In genomic region chr2:173934895-173935294, GRCh38 we compare ENCODE assay signal across 12 cellular contexts. TPM values are rescaled to one million over a fixed set of nuclear protein-coding genes. Genes with fewer than 3 reads are reported as not detected.
DNase-seq lines count a peak whose midpoint lies in the region; ATAC-seq and TF ChIP-seq lines count a peak whose summit lies in the region.
"Had no signal": no experiment of that assay in that cellular context is flagged by ENCODE, and none has a peak within 500 bp of the region (broad histone marks: within the 10 kb centered on the region; RNA-seq: fewer than 3 reads in every experiment).

No MANE protein-coding gene starts in this region.

- H3K4me1 ChIP-seq in HEK293 (ENCODE audit: control insufficient read depth, insufficient read depth, low read length): peaks cover 3% of the 10 kb centered on the region; the same call in 1 of the 2 replicates
- peaks cover 11% of the 10 kb centered on the region for H3K4me1 ChIP-seq in mucosa of descending colon (ENCODE audit: low read depth)
- H3K4me1 ChIP-seq in GM23248 (ENCODE audit: insufficient read depth): peaks cover 21% of the 10 kb centered on the region

- peaks cover 0 to 3% of the 10 kb centered on the region in 2 experiments; a peak in 2 of 3 replicates for H3K36me3 ChIP-seq in HEK293 (ENCODE audit: control insufficient read depth in 2 of 2, insufficient read depth in 1 of 2, low read length in 2 of 2)
- no peaks in the 10 kb centered on the region for H3K36me3 ChIP-seq in mucosa of descending colon (ENCODE audit: low read depth)
- no peaks in the 10 kb centered on the region for H3K36me3 ChIP-seq in GM23248 (ENCODE audit: low read depth)

- in situ Hi-C loops in GM23248 (cut with MboI): no loop called here
- in situ Hi-C loops in ACHN (cut with HindIII; ENCODE audit: low pct_ligation_motif_present, low pct_unique_long_range_greater_than_20kb, low sequenced_read_pairs): no loop called here

- H2AFZ ChIP-seq in GM23248: no peak overlapping the region

- peaks cover 100% of the 10 kb centered on the region for H3K79me2 ChIP-seq in GM23248 (ENCODE audit: insufficient read depth)

- no peak overlapping the region for H3K4me2 ChIP-seq in GM23248 (ENCODE audit: unreplicated experiment)
- H3K4me2 ChIP-seq: BLaER1 treated with 17β-estradiol and CSF1 and Interleukin-3, amounts not matched to agents 10 nM and 100 nM had no signal

- DNase-seq in Calu3 (peak; percentile 59), NCI-H774 (lab: John Stamatoyannopoulos, UW) (peak; percentile 15), mucosa of descending colon (no peak), GM23248 (no peak), ACHN (no peak)
- DNase-seq: activated T-cell treated with anti-CD3 and anti-CD28 coated beads, Interleukin-2, amount 50 U/mL, for 1 hour; NCI-H82; T-helper 2 cell had no signal

- peaks cover 19% of the 10 kb centered on the region for H4K20me1 ChIP-seq in GM23248 (ENCODE audit: insufficient read depth)

- H3K27ac Mint-ChIP-seq in Calu3 (ENCODE audit: unreplicated experiment): no peak overlapping the region

- no peaks in the 10 kb centered on the region for H3K9me3 Mint-ChIP-seq in Calu3 (ENCODE audit: low read depth, unreplicated experiment)

- no peak overlapping the region for H3K9ac ChIP-seq in GM23248
- H3K9ac ChIP-seq: BLaER1 treated with 17β-estradiol and CSF1 and Interleukin-3, amounts not matched to agents 10 nM and 100 nM had no signal

- H3K9me3 ChIP-seq in HEK293 (ENCODE audit: control insufficient read depth, insufficient read depth, low read depth, low read length) (no peaks in the 10 kb centered on the region), mucosa of descending colon (no peaks in the 10 kb centered on the region), GM23248 (ENCODE audit: low read depth) (no peaks in the 10 kb centered on the region)
- H3K9me3 ChIP-seq: BLaER1 treated with 17β-estradiol and CSF1 and Interleukin-3, amounts not matched to agents 10 nM and 100 nM had no signal

- no peaks in the 10 kb centered on the region for H3K27me3 ChIP-seq in GM23248 (replicated peaks; ENCODE audit: insufficient read depth)
- H3K27me3 ChIP-seq: BLaER1 treated with 17β-estradiol and CSF1 and Interleukin-3, amounts not matched to agents 10 nM and 100 nM had no signal

- peaks cover 8% of the 10 kb centered on the region; the same call in 1 of the 2 replicates for H3F3A ChIP-seq in GM23248 (ENCODE audit: insufficient read depth)

- H3K27ac ChIP-seq in HEK293 (ENCODE audit: extremely low read depth, low read depth, low read length) (no peak overlapping the region), GM23248 (no peak overlapping the region)
- H3K27ac ChIP-seq: BLaER1 treated with 17β-estradiol and CSF1 and Interleukin-3, amounts not matched to agents 10 nM and 100 nM had no signal

- WGBS in GM23248 (ENCODE audit: low coverage in 1 of 2, low lambda C conversion rate in 2 of 2, missing lambda C conversion rate in 2 of 2), 2 experiments: 86 to 94% methylated on average over 5 of the region's 5 CpGs

- H3K9me2 ChIP-seq in GM23248 (ENCODE audit: insufficient read depth): no peaks in the 10 kb centered on the region

- intact Hi-C loops in Calu3 (cut with micrococcal nuclease; ENCODE audit: unreplicated experiment): no loop called here
- intact Hi-C loops in mucosa of descending colon (cut with DNase I, micrococcal nuclease): no loop called here

- H3K4me3 Mint-ChIP-seq in Calu3 (ENCODE audit: low read depth, unreplicated experiment): no peak overlapping the region

- H3K4me3 ChIP-seq in HEK293 (ENCODE audit: low read depth, low read length) (no peak overlapping the region), mucosa of descending colon (no peak overlapping the region), GM23248 (no peak overlapping the region)
- H3K4me3 ChIP-seq: BLaER1 treated with 17β-estradiol and CSF1 and Interleukin-3, amounts not matched to agents 10 nM and 100 nM had no signal

- peak; percentile 52 for ATAC-seq in mucosa of descending colon
- no peak for ATAC-seq in HG03280 (IDR thresholded peaks at IDR 0.05; ENCODE audit: unreplicated experiment)
- ATAC-seq: activated CD4-positive, CD25-positive, alpha-beta regulatory T cell treated with anti-CD3 and anti-CD28 coated beads, Interleukin-2, amount 50 U/mL, for 24 hours had no signal

- no peak for TF ChIP-seq CTCF in Calu3 (IDR thresholded peaks at IDR 0.05; ENCODE audit: unreplicated experiment)
- TF ChIP-seq CTCF in HEK293 (tag by site-specific recombination; IDR thresholded peaks at IDR 0.05): no peak
- TF ChIP-seq CTCF in mucosa of descending colon (IDR thresholded peaks at IDR 0.05): no peak

- POLR2A ChIA-PET in HEK293 (lab: Yijun Ruan, JAX): no interaction called here

- H3K4me1 Mint-ChIP-seq in Calu3 (ENCODE audit: low read depth, unreplicated experiment): peaks cover 12% of the 10 kb centered on the region

- no TSS peak for BruUV-seq in Calu3 (replicated peaks; lab: Mats Ljungman, UMichigan)

- CTCF ChIA-PET in Calu3 (lab: Charles Lee): interaction anchor here (0.9 kb wide), 1 partner anchor 21 kb away, joined by 3 read pairs; no protein-coding TSS in a partner anchor
- CTCF ChIA-PET in HEK293 (lab: Yijun Ruan, JAX): interaction anchor here (0.7 kb wide), 1 partner anchor 181 kb away, joined by 3 read pairs; no protein-coding TSS in a partner anchor

- no peaks in the 10 kb centered on the region for H3K27me3 Mint-ChIP-seq in Calu3 (ENCODE audit: unreplicated experiment)

- peaks cover 7% of the 10 kb centered on the region for H3K36me3 Mint-ChIP-seq in Calu3 (ENCODE audit: insufficient read depth, unreplicated experiment)

TF ChIP-seq in HEK293, 187 proteins besides CTCF, POLR2A, EP300 and RAD21:
- TF ChIP-seq HOXC10 (CRISPR knock-in tag; IDR thresholded peaks at IDR 0.05) (no peak), ZNF645 (tag by site-specific recombination; IDR thresholded peaks at IDR 0.05) (no peak), ZNF76 (tag by site-specific recombination; IDR thresholded peaks at IDR 0.05; ENCODE audit: borderline replicate concordance, low read depth) (no peak), HOXD13 (CRISPR knock-in tag; IDR thresholded peaks at IDR 0.05; ENCODE audit: borderline replicate concordance) (no peak), ZNF692 (tag by site-specific recombination; IDR thresholded peaks at IDR 0.05) (no peak), ZNF623 (tag by site-specific recombination; IDR thresholded peaks at IDR 0.05) (no peak), ZNF157 (tag by site-specific recombination; IDR thresholded peaks at IDR 0.05) (peak; percentile 51; the same call in 1 of the 2 replicates), SP7 (tag by site-specific recombination; IDR thresholded peaks at IDR 0.05) (peak; percentile 69), SP2 (tag by site-specific recombination; IDR thresholded peaks at IDR 0.05) (no peak)
- TF ChIP-seq, protein P1, sequence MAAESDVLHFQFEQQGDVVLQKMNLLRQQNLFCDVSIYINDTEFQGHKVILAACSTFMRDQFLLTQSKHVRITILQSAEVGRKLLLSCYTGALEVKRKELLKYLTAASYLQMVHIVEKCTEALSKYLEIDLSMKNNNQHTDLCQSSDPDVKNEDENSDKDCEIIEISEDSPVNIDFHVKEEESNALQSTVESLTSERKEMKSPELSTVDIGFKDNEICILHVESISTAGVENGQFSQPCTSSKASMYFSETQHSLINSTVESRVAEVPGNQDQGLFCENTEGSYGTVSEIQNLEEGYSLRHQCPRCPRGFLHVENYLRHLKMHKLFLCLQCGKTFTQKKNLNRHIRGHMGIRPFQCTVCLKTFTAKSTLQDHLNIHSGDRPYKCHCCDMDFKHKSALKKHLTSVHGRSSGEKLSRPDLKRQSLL (tag by site-specific recombination; IDR thresholded peaks at IDR 0.05): no peak

RNA-seq across cellular contexts. Expression of gene SP3, which starts 30.3 kb away (rescaled TPM):
- total RNA-seq in Calu3 (2022): 78.0 and 82.5 TPM in 2 replicates
- total RNA-seq in mucosa of descending colon: 100 to 1,000 TPM in 1 of 3 donors, 10 to 100 TPM in 2; 78.1 to 104 (median 88.9) TPM
- total RNA-seq in GM23248 (2014; rRNA removed; shearing (Covaris generic)): 78.8 and 88.5 TPM in 2 replicates
- polyA plus RNA-seq in GM23248 (2016; fragmentation: Nextera tagmentation; extraction: Ambion mirVana): 24.7 and 27.7 TPM in 2 replicates

Comparison
In these comparisons a context has a peak if more than half of its experiments do, and no peak if none do; other contexts are left out.
1. DNase-seq: peak in Calu3 (single experiment) and NCI-H774 (single experiment); none in mucosa of descending colon (0 of 3), GM23248 (single experiment) and ACHN (single experiment).